19 cellular contexts compared by ENCODE assay signal in genomic region chr4:124459922-124460301, GRCh38.
A peak's percentile ranks its signal among the peaks of the same experiment; 100 is the strongest.
DNase-seq lines count a peak whose midpoint lies in the region; ATAC-seq lines count a peak whose summit lies in the region.
"Had no signal": no experiment of that assay in that cellular context is flagged by ENCODE, and none has a peak within 500 bp of the region (broad histone marks: within the 10 kb centered on the region; RNA-seq: fewer than 3 reads in every experiment).

No MANE protein-coding gene starts in this region.

- no peak overlapping the region for H3K27ac ChIP-seq in mesenchymal stem cell (ENCODE audit: low read length, poor library complexity, severe bottlenecking)
- H3K27ac ChIP-seq: ascending aorta, sigmoid colon, VCaP had no signal

- no peak overlapping the region for H4K8ac ChIP-seq in mesenchymal stem cell (ENCODE audit: low read length)

- H2BK12ac ChIP-seq in mesenchymal stem cell (ENCODE audit: low read length in 2 of 2), result no peak overlapping the region

- H3K14ac ChIP-seq in mesenchymal stem cell (ENCODE audit: low read length in 2 of 2), result no peak overlapping the region

- 0% methylated on average over 3 of the region's 5 CpGs for WGBS in mesenchymal stem cell

- no peak overlapping the region for H2BK120ac ChIP-seq in mesenchymal stem cell (ENCODE audit: low read depth, low read length)

- no peak overlapping the region for H3K23ac ChIP-seq in mesenchymal stem cell (ENCODE audit: low read length in 2 of 2)

- H3K9me3 ChIP-seq in mesenchymal stem cell (ENCODE audit: control insufficient read depth, low read length), result peaks cover 11% of the 10 kb centered on the region

- no peak overlapping the region for H3K4me2 ChIP-seq in mesenchymal stem cell (ENCODE audit: low read length, poor library complexity, severe bottlenecking)

- peak; percentile 7 for DNase-seq in Ammon's horn (ENCODE audit: low spot score)
- DNase-seq in SK-MEL-5 (ENCODE audit: low read depth, low spot score), result peak; percentile 51
- DNase-seq in fibroblast of gingiva (ENCODE audit: low read depth), result peak; percentile 63
- peak; percentile 98 for DNase-seq in mesenchymal stem cell
- no peak for DNase-seq in NCI-H2227 treated with DMSO at 0.1 percent for 48 hours (lab: John Stamatoyannopoulos, UW)
- no peak for DNase-seq in NCI-H2196 (lab: John Stamatoyannopoulos, UW; ENCODE audit: unreplicated experiment)
- DNase-seq: activated CD8-positive, alpha-beta memory T cell treated with anti-CD3 and anti-CD28 coated beads for 24 hours; glutamatergic neuron; NCI-H2029; NCI-H82; sigmoid colon; trophoblast cell had no signal

- H2BK5ac ChIP-seq in mesenchymal stem cell (ENCODE audit: low read depth, low read length, poor library complexity, severe bottlenecking), result no peak overlapping the region

- H3K36me3 ChIP-seq in mesenchymal stem cell (ENCODE audit: control insufficient read depth in 1 of 2, insufficient read depth in 2 of 2, low read depth in 1 of 2, low read length in 2 of 2), result no peaks in the 10 kb centered on the region
- H3K36me3 ChIP-seq: ascending aorta, sigmoid colon had no signal

- peak overlapping the region in 1 of 2 experiments; percentile 26 for H3K4ac ChIP-seq in mesenchymal stem cell (ENCODE audit: low read depth in 1 of 2, low read length in 2 of 2)

- no peak for ATAC-seq in GM18868 (IDR thresholded peaks at IDR 0.05; ENCODE audit: unreplicated experiment)
- ATAC-seq in GM19463 (IDR thresholded peaks at IDR 0.05; ENCODE audit: unreplicated experiment), result no peak
- ATAC-seq: left lobe of liver; natural killer cell treated with Interleukin-12 subunit alpha and Interleukin-12 subunit beta and Interleukin-15 and Interleukin-18, amount 100 ng/mL, for 72 hours; stimulated activated memory B cell treated with anti-CD40 and anti-IgM and Interleukin-4, amounts not matched to agents 10 μg/mL and 1 μg/mL and 100 μg/mL, for 72 hours had no signal

- no peak overlapping the region for H2AK5ac ChIP-seq in mesenchymal stem cell (ENCODE audit: low read length, severe bottlenecking)

- no peak overlapping the region for H2BK15ac ChIP-seq in mesenchymal stem cell (ENCODE audit: low read depth, poor library complexity, severe bottlenecking)

- peak overlapping the region in 1 of 2 experiments; percentile 59 for H3K4me3 ChIP-seq in mesenchymal stem cell (ENCODE audit: insufficient read depth in 1 of 2, low read depth in 1 of 2, low read length in 2 of 2)
- H3K4me3 ChIP-seq: ascending aorta, sigmoid colon had no signal

- in situ Hi-C loops in SK-MEL-5 (cut with HindIII; ENCODE audit: low pct_unique_long_range_greater_than_20kb, low sequenced_read_pairs), result no loop called here

- no peaks in the 10 kb centered on the region for H3K79me1 ChIP-seq in mesenchymal stem cell (replicated peaks; ENCODE audit: low read length, poor library complexity, severe bottlenecking)

- H3K9ac ChIP-seq in mesenchymal stem cell (ENCODE audit: low read length), result peak overlapping the region; percentile 80

- H4K91ac ChIP-seq in mesenchymal stem cell (ENCODE audit: low read length), result no peak overlapping the region

- H3K27me3 ChIP-seq in mesenchymal stem cell (ENCODE audit: control insufficient read depth in 1 of 2, insufficient read depth in 1 of 2, low read length in 2 of 2), result no peaks in the 10 kb centered on the region
- H3K27me3 ChIP-seq: ascending aorta, sigmoid colon had no signal

- no peaks in the 10 kb centered on the region for H3K4me1 ChIP-seq in mesenchymal stem cell (ENCODE audit: control insufficient read depth, insufficient read depth, low read depth, low read length)
- H3K4me1 ChIP-seq: ascending aorta, sigmoid colon had no signal

- peak overlapping the region in 1 of 2 experiments; percentile 61 for H3K18ac ChIP-seq in mesenchymal stem cell (ENCODE audit: low read depth in 1 of 2, low read length in 2 of 2)

- H2AFZ ChIP-seq in mesenchymal stem cell (ENCODE audit: low read depth, low read length), result peak overlapping the region; percentile 51

Comparison
In these comparisons a context has a peak if more than half of its experiments do, and no peak if none do; other contexts are left out.
1. DNase-seq: peak in Ammon's horn (single experiment), SK-MEL-5 (single experiment), fibroblast of gingiva (single experiment) and mesenchymal stem cell (single experiment); none in NCI-H2227 treated with DMSO at 0.1 percent for 48 hours (single experiment) and NCI-H2196 (single experiment).